1 cellular context compared by ENCODE assay signal in genomic region chr19:8371011-8371804, GRCh38.
A peak's percentile ranks its signal among the peaks of the same experiment; 100 is the strongest.
TF ChIP-seq lines count a peak whose summit lies in the region.

No MANE protein-coding gene starts in this region.

TF ChIP-seq in K562, 482 proteins besides CTCF, POLR2A, EP300 and RAD21 (continued from another document and continues in another):
- TF ChIP-seq RBM22 (IDR thresholded peaks at IDR 0.05; ENCODE audit: low read depth, low read length, poor library complexity, severe bottlenecking) (no peak), SREBF2 (CRISPR knock-in tag; IDR thresholded peaks at IDR 0.05) (no peak), CREM (IDR thresholded peaks at IDR 0.05; ENCODE audit: low read depth) (peak; percentile 53; the same call in 1 of the 2 replicates), CC2D1A (IDR thresholded peaks at IDR 0.05) (0 out of 2 replicates have a peak, but pooled peaks have one; percentile 40), ZNF274 (IDR thresholded peaks at IDR 0.05; ENCODE audit: borderline replicate concordance, low read depth, low read length) (no peak), TAF1 (IDR thresholded peaks at IDR 0.05; ENCODE audit: control insufficient read depth, extremely low read depth, insufficient read depth, low read length, severe bottlenecking) (no peak), IRF9 (tag; IDR thresholded peaks at IDR 0.05) (no peak), ZC3H4 (CRISPR knock-in tag; IDR thresholded peaks at IDR 0.05; ENCODE audit: borderline replicate concordance) (no peak), KLF1 (tag; IDR thresholded peaks at IDR 0.05) (peak; percentile 45; the same call in 1 of the 2 replicates), BRCA1 (IDR thresholded peaks at IDR 0.05) (no peak), BRCA1 (CRISPR knock-in tag; IDR thresholded peaks at IDR 0.05) (no peak), ZKSCAN1 (IDR thresholded peaks at IDR 0.05; ENCODE audit: low read depth, low read length) (no peak), SNRNP70 (optimal IDR thresholded peaks at IDR 0.05; ENCODE audit: low read depth, low read length) (no peak), YY1 (IDR thresholded peaks at IDR 0.05; ENCODE audit: borderline replicate concordance in 1 of 3, control insufficient read depth in 1 of 3, extremely low read depth in 1 of 3, insufficient read depth in 3 of 3, insufficient read length in 1 of 3, insufficient replicate concordance in 2 of 3, low read depth in 1 of 3, low read length in 2 of 3) (peak in 1 of 3 experiments; percentile 26), PHF8 (IDR thresholded peaks at IDR 0.05; ENCODE audit: borderline replicate concordance, low read length) (peak; percentile 53; the same call in 1 of the 2 replicates), ZNF347 (CRISPR knock-in tag; IDR thresholded peaks at IDR 0.05; ENCODE audit: low read depth) (no peak), MTF1 (CRISPR knock-in tag; IDR thresholded peaks at IDR 0.05; ENCODE audit: borderline replicate concordance) (no peak), ZFP1 (CRISPR knock-in tag; IDR thresholded peaks at IDR 0.05) (no peak), STAT5A (IDR thresholded peaks at IDR 0.05; ENCODE audit: borderline replicate concordance, low read length) (peak; percentile 33; the same call in 1 of the 2 replicates), HDGF (IDR thresholded peaks at IDR 0.05) (no peak; the same call in 1 of the 2 replicates), PATZ1 (CRISPR knock-in tag; IDR thresholded peaks at IDR 0.05; ENCODE audit: borderline replicate concordance) (no peak), KLF16 (IDR thresholded peaks at IDR 0.05) (0 out of 2 replicates have a peak, but pooled peaks have one; percentile 38), USF2 (CRISPR knock-in tag; IDR thresholded peaks at IDR 0.05) (no peak), TSHZ1 (CRISPR knock-in tag; IDR thresholded peaks at IDR 0.05) (no peak), LEF1 (IDR thresholded peaks at IDR 0.05) (0 out of 2 replicates have a peak, but pooled peaks have one; percentile 35), NFIX (CRISPR knock-in tag; IDR thresholded peaks at IDR 0.05; ENCODE audit: low read depth) (no peak), JUND (IDR thresholded peaks at IDR 0.05; ENCODE audit: borderline replicate concordance, low read depth, low read length) (peak; percentile 47; the same call in 1 of the 2 replicates), JUND (tag; IDR thresholded peaks at IDR 0.05; ENCODE audit: borderline replicate concordance, low read depth, low read length) (peak; percentile 19; the same call in 1 of the 3 replicates), MBD2 (IDR thresholded peaks at IDR 0.05; ENCODE audit: borderline replicate concordance, low read depth) (0 out of 2 replicates have a peak, but pooled peaks have one; percentile 16), ASH1L (IDR thresholded peaks at IDR 0.05; ENCODE audit: borderline replicate concordance, low read depth, partially characterized antibody) (peak; percentile 22), SETDB1 (IDR thresholded peaks at IDR 0.05; ENCODE audit: low read length) (no peak), SAFB (IDR thresholded peaks at IDR 0.05; ENCODE audit: borderline replicate concordance, low read depth, low read length) (peak; percentile 35; the same call in 1 of the 2 replicates), KLF6 (CRISPR knock-in tag; IDR thresholded peaks at IDR 0.05; ENCODE audit: borderline replicate concordance) (no peak), ZNF75A (CRISPR knock-in tag; IDR thresholded peaks at IDR 0.05) (no peak), STAG1 (CRISPR knock-in tag; IDR thresholded peaks at IDR 0.05; ENCODE audit: borderline replicate concordance) (no peak), MXD1 (CRISPR knock-in tag; IDR thresholded peaks at IDR 0.05; ENCODE audit: borderline replicate concordance, poor library complexity, severe bottlenecking) (no peak), CEBPB (tag; IDR thresholded peaks at IDR 0.05) (no peak), GATA2 (CRISPR knock-in tag; IDR thresholded peaks at IDR 0.05) (peak; percentile 70), SRSF1 (IDR thresholded peaks at IDR 0.05; ENCODE audit: low read depth, low read length) (no peak), STAT6 (CRISPR knock-in tag; IDR thresholded peaks at IDR 0.05) (no peak), TFAP4 (CRISPR knock-in tag; IDR thresholded peaks at IDR 0.05; ENCODE audit: borderline replicate concordance) (peak; percentile 75), RBM14 (IDR thresholded peaks at IDR 0.05; ENCODE audit: borderline replicate concordance, insufficient read depth, low read depth, low read length) (no peak), POLR2AphosphoS5 (IDR thresholded peaks at IDR 0.05; ENCODE audit: control insufficient read depth, insufficient read depth, low read depth, low read length) (0 out of 2 replicates have a peak, but pooled peaks have one; percentile 31), ZNF316 (IDR thresholded peaks at IDR 0.05) (no peak), HDAC8 (tag; IDR thresholded peaks at IDR 0.05) (no peak), NFIC (IDR thresholded peaks at IDR 0.05) (peak; percentile 56), WHSC1 (IDR thresholded peaks at IDR 0.05; ENCODE audit: low read length) (no peak), HOXB6 (CRISPR knock-in tag; IDR thresholded peaks at IDR 0.05; ENCODE audit: borderline replicate concordance) (no peak), GTF2A2 (tag; IDR thresholded peaks at IDR 0.05) (no peak), ZNF280A (IDR thresholded peaks at IDR 0.05; ENCODE audit: low read depth, partially characterized antibody) (no peak), NONO (IDR thresholded peaks at IDR 0.05; ENCODE audit: low read depth in 2 of 2, low read length in 1 of 2) (no peak), MEIS2 (IDR thresholded peaks at IDR 0.05; ENCODE audit: partially characterized antibody) (no peak), SPI1 (IDR thresholded peaks at IDR 0.05; ENCODE audit: borderline replicate concordance, low read depth, low read length) (0 out of 2 replicates have a peak, but pooled peaks have one; percentile 7), ZNF12 (CRISPR knock-in tag; IDR thresholded peaks at IDR 0.05) (no peak), IRF1 (CRISPR knock-in tag; IDR thresholded peaks at IDR 0.05; ENCODE audit: borderline replicate concordance) (no peak), ELF4 (CRISPR knock-in tag; IDR thresholded peaks at IDR 0.05) (0 out of 2 replicates have a peak, but pooled peaks have one; percentile 23)
